ENCODE assay signal across 39 cellular contexts in the genomic region with DNA sequence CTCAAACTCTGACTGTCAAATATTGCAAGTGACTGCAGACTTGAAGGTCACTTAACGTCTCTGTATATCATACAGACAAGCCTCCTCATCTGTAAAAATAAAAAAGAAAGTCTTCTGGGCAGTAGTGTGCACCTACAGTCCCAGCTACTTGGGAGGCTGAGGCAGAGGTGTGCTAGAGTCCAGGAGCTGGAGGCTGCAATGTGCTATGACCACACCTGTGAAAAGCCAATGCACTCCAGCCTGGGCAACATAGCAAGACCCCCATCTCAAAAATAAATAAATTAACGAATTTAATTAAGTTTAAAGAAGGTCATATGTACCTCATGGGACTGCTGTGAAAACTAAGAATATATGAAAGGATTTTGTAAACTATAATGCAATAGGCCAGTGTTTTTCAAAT. TPM values are rescaled to one million over a fixed set of nuclear protein-coding genes. Genes with fewer than 3 reads are reported as not detected.
"Had no signal": no experiment of that assay in that cellular context is flagged by ENCODE, and none has a peak within 500 bp of the region (broad histone marks: within the 10 kb centered on the region; RNA-seq: fewer than 3 reads in every experiment).

No MANE protein-coding gene starts in this region.

- H3K4me1 Mint-ChIP-seq: activated B cell treated with CpG ODN at 0.5 μM for 24 hours; central memory CD8-positive, alpha-beta T cell had no signal

- H3K27ac Mint-ChIP-seq: activated B cell treated with CpG ODN at 0.5 μM for 24 hours; activated CD4-positive, alpha-beta memory T cell treated with anti-CD3 and anti-CD28 coated beads, Interleukin-2, amount 10 ng/mL, durations not matched to agents 7 days and 5 days; activated CD4-positive, alpha-beta T cell treated with anti-CD3 and anti-CD28 coated beads, Interleukin-2, amount 10 ng/mL, durations not matched to agents 7 days and 5 days; activated CD8-positive, alpha-beta memory T cell treated with anti-CD3 and anti-CD28 coated beads, Interleukin-2, amount 10 ng/mL, durations not matched to agents 7 days and 5 days; activated CD8-positive, alpha-beta T cell treated with anti-CD3 and anti-CD28 coated beads, Interleukin-2, amount 10 ng/mL, durations not matched to agents 7 days and 5 days; activated naive CD4-positive, alpha-beta T cell treated with anti-CD3 and anti-CD28 coated beads, Interleukin-2, amount 10 ng/mL, durations not matched to agents 7 days and 5 days; activated naive CD4-positive, alpha-beta T cell treated with anti-CD3 and anti-CD28 coated beads, Interleukin-2, amount 50 U/mL, for 24 hours; activated naive CD8-positive, alpha-beta T cell; activated naive CD8-positive, alpha-beta T cell treated with anti-CD3 and anti-CD28 coated beads, Interleukin-2, amount 10 ng/mL, durations not matched to agents 7 days and 5 days; activated naive CD8-positive, alpha-beta T cell treated with anti-CD3 and anti-CD28 coated beads, Interleukin-2, amount 50 U/mL, for 24 hours; activated T-cell treated with anti-CD3 and anti-CD28 coated beads, Interleukin-2, amount 50 U/mL, for 24 hours; activated T-helper 2 cell treated with anti-CD3 and anti-CD28 coated beads, Interferon-gamma antibody, Interleukin-2, Interleukin-4, amounts not matched to agents 10 μg/mL and 5 μg/mL and 100 μg/mL, durations not matched to agents 14 hours and 24 hours and 36 hours; brain; T-helper 1 cell treated with Interleukin-12 subunit alpha and Interleukin-12 subunit beta and Interleukin-4 antibody, amounts not matched to agents 30 μg/mL and 1 μg/mL, for 36 hours; T-helper 2 cell treated with Interferon-gamma antibody and Interleukin-4, amounts not matched to agents 5 μg/mL and 100 μg/mL, for 36 hours had no signal

- H3K27ac ChIP-seq: ascending aorta, cardiac muscle cell, WERI-Rb-1 had no signal

- H3K4me3 ChIP-seq: ascending aorta, cardiac muscle cell had no signal

- H3K4me3 Mint-ChIP-seq: activated B cell treated with CpG ODN at 0.5 μM for 24 hours; activated CD4-positive, alpha-beta memory T cell treated with anti-CD3 and anti-CD28 coated beads, Interleukin-2, amount 10 ng/mL, durations not matched to agents 7 days and 5 days; activated CD4-positive, alpha-beta T cell treated with anti-CD3 and anti-CD28 coated beads, Interleukin-2, amount 10 ng/mL, durations not matched to agents 7 days and 5 days; activated CD8-positive, alpha-beta memory T cell treated with anti-CD3 and anti-CD28 coated beads, Interleukin-2, amount 10 ng/mL, durations not matched to agents 7 days and 5 days; activated CD8-positive, alpha-beta T cell treated with anti-CD3 and anti-CD28 coated beads, Interleukin-2, amount 10 ng/mL, durations not matched to agents 7 days and 5 days; activated naive CD4-positive, alpha-beta T cell treated with anti-CD3 and anti-CD28 coated beads, Interleukin-2, amount 10 ng/mL, durations not matched to agents 7 days and 5 days; activated naive CD4-positive, alpha-beta T cell treated with anti-CD3 and anti-CD28 coated beads, Interleukin-2, amount 50 U/mL, for 24 hours; activated naive CD8-positive, alpha-beta T cell; activated naive CD8-positive, alpha-beta T cell treated with anti-CD3 and anti-CD28 coated beads, Interleukin-2, amount 10 ng/mL, durations not matched to agents 7 days and 5 days; activated naive CD8-positive, alpha-beta T cell treated with anti-CD3 and anti-CD28 coated beads, Interleukin-2, amount 50 U/mL, for 24 hours; activated T-cell treated with anti-CD3 and anti-CD28 coated beads, Interleukin-2, amount 50 U/mL, for 24 hours; brain; central memory CD8-positive, alpha-beta T cell; T-helper 1 cell treated with Interleukin-12 subunit alpha and Interleukin-12 subunit beta and Interleukin-4 antibody, amounts not matched to agents 30 μg/mL and 1 μg/mL, for 36 hours; T-helper 2 cell treated with Interferon-gamma antibody and Interleukin-4, amounts not matched to agents 5 μg/mL and 100 μg/mL, for 36 hours had no signal

- ATAC-seq: activated CD8-positive, alpha-beta memory T cell treated with anti-CD3 and anti-CD28 coated beads, Interleukin-2, amount 10 ng/mL, durations not matched to agents 7 days and 5 days; activated CD8-positive, alpha-beta T cell treated with anti-CD3 and anti-CD28 coated beads, Interleukin-2, amount 10 ng/mL, durations not matched to agents 7 days and 5 days; activated naive CD8-positive, alpha-beta T cell treated with anti-CD3 and anti-CD28 coated beads, Interleukin-2, amount 50 U/mL, for 24 hours had no signal

- DNase-seq: activated B cell treated with CpG ODN at 0.5 μM for 24 hours; activated CD4-positive, alpha-beta memory T cell treated with anti-CD3 and anti-CD28 coated beads, Interleukin-2, amount 10 ng/mL, durations not matched to agents 7 days and 5 days; activated CD4-positive, alpha-beta T cell treated with anti-CD3 and anti-CD28 coated beads for 4 hours; activated CD4-positive, alpha-beta T cell treated with anti-CD3 and anti-CD28 coated beads, Interleukin-2, amount 10 ng/mL, durations not matched to agents 7 days and 5 days; activated CD4-positive, alpha-beta T cell treated with anti-CD3 and anti-CD28 coated beads, Interleukin-2, amount 50 U/mL, for 48 hours; activated CD4-positive, CD25-positive, alpha-beta regulatory T cell treated with anti-CD3 and anti-CD28 coated beads, Interleukin-2, amount 50 U/mL, for 72 hours; activated CD8-positive, alpha-beta memory T cell treated with anti-CD3 and anti-CD28 coated beads for 24 hours; activated CD8-positive, alpha-beta memory T cell treated with anti-CD3 and anti-CD28 coated beads, Interleukin-2, amount 10 ng/mL, durations not matched to agents 7 days and 5 days; activated CD8-positive, alpha-beta memory T cell treated with anti-CD3 and anti-CD28 coated beads, Interleukin-2, amount 50 U/mL, for 48 hours; activated CD8-positive, alpha-beta T cell treated with anti-CD3 and anti-CD28 coated beads, Interleukin-2, amount 10 ng/mL, durations not matched to agents 7 days and 5 days; activated effector memory CD4-positive, alpha-beta T cell treated with Interleukin-2 at 50 U/mL for 16 hours; activated gamma-delta T cell; activated naive CD4-positive, alpha-beta T cell treated with anti-CD3 and anti-CD28 coated beads, Interleukin-2, amount 10 ng/mL, durations not matched to agents 7 days and 5 days; activated naive CD4-positive, alpha-beta T cell treated with Interleukin-2 at 50 U/mL for 16 hours; activated naive CD8-positive, alpha-beta T cell treated with anti-CD3 and anti-CD28 coated beads, Interleukin-2, amount 10 ng/mL, durations not matched to agents 7 days and 5 days; activated naive CD8-positive, alpha-beta T cell treated with anti-CD3 and anti-CD28 coated beads, Interleukin-2, amount 50 U/mL, for 24 hours; activated T-cell treated with anti-CD3 and anti-CD28 coated beads, Interleukin-2, amount 50 U/mL, for 24 hours; activated T-cell treated with anti-CD3 and anti-CD28 coated beads, Interleukin-2, amount 50 U/mL, for 48 hours; amygdala; anterior cingulate cortex; caudate nucleus; cerebellar nuclear complex; T-helper 1 cell; T-helper 2 cell; T-helper 9 cell; WERI-Rb-1 had no signal

- H3K9me3 ChIP-seq: ascending aorta had no signal

- FAIRE-seq: bronchial epithelial cell, TTC549 had no signal

- H3K9me3 Mint-ChIP-seq: activated B cell treated with CpG ODN at 0.5 μM for 24 hours; activated CD4-positive, alpha-beta memory T cell treated with anti-CD3 and anti-CD28 coated beads, Interleukin-2, amount 10 ng/mL, durations not matched to agents 7 days and 5 days; activated CD4-positive, alpha-beta T cell treated with anti-CD3 and anti-CD28 coated beads, Interleukin-2, amount 10 ng/mL, durations not matched to agents 7 days and 5 days; activated naive CD4-positive, alpha-beta T cell treated with anti-CD3 and anti-CD28 coated beads, Interleukin-2, amount 10 ng/mL, durations not matched to agents 7 days and 5 days; activated naive CD4-positive, alpha-beta T cell treated with anti-CD3 and anti-CD28 coated beads, Interleukin-2, amount 50 U/mL, for 24 hours; activated naive CD8-positive, alpha-beta T cell treated with anti-CD3 and anti-CD28 coated beads, Interleukin-2, amount 10 ng/mL, durations not matched to agents 7 days and 5 days; activated naive CD8-positive, alpha-beta T cell treated with anti-CD3 and anti-CD28 coated beads, Interleukin-2, amount 50 U/mL, for 24 hours; activated T-cell treated with anti-CD3 and anti-CD28 coated beads, Interleukin-2, amount 50 U/mL, for 24 hours; activated T-helper 2 cell treated with anti-CD3 and anti-CD28 coated beads, Interferon-gamma antibody, Interleukin-2, Interleukin-4, amounts not matched to agents 10 μg/mL and 5 μg/mL and 100 μg/mL, durations not matched to agents 14 hours and 24 hours and 36 hours; brain; central memory CD8-positive, alpha-beta T cell; T-helper 1 cell treated with Interleukin-12 subunit alpha and Interleukin-12 subunit beta and Interleukin-4 antibody, amounts not matched to agents 30 μg/mL and 1 μg/mL, for 36 hours; T-helper 2 cell treated with Interferon-gamma antibody and Interleukin-4, amounts not matched to agents 5 μg/mL and 100 μg/mL, for 36 hours had no signal

- H3K4me1 ChIP-seq: ascending aorta had no signal

- H3K27me3 Mint-ChIP-seq: activated B cell treated with CpG ODN at 0.5 μM for 24 hours; activated CD4-positive, alpha-beta memory T cell treated with anti-CD3 and anti-CD28 coated beads, Interleukin-2, amount 10 ng/mL, durations not matched to agents 7 days and 5 days; activated CD4-positive, alpha-beta T cell treated with anti-CD3 and anti-CD28 coated beads, Interleukin-2, amount 10 ng/mL, durations not matched to agents 7 days and 5 days; activated CD8-positive, alpha-beta memory T cell treated with anti-CD3 and anti-CD28 coated beads, Interleukin-2, amount 10 ng/mL, durations not matched to agents 7 days and 5 days; activated naive CD4-positive, alpha-beta T cell treated with anti-CD3 and anti-CD28 coated beads, Interleukin-2, amount 10 ng/mL, durations not matched to agents 7 days and 5 days; activated naive CD4-positive, alpha-beta T cell treated with anti-CD3 and anti-CD28 coated beads, Interleukin-2, amount 50 U/mL, for 24 hours; activated naive CD8-positive, alpha-beta T cell; activated naive CD8-positive, alpha-beta T cell treated with anti-CD3 and anti-CD28 coated beads, Interleukin-2, amount 10 ng/mL, durations not matched to agents 7 days and 5 days; activated naive CD8-positive, alpha-beta T cell treated with anti-CD3 and anti-CD28 coated beads, Interleukin-2, amount 50 U/mL, for 24 hours; activated T-cell treated with anti-CD3 and anti-CD28 coated beads, Interleukin-2, amount 50 U/mL, for 24 hours; brain; central memory CD8-positive, alpha-beta T cell had no signal

- H3K27me3 ChIP-seq: ascending aorta, cardiac muscle cell had no signal

RNA-seq across cellular contexts. Expression of a gene that starts 35.0 kb away (rescaled TPM):
- total RNA-seq: activated B cell treated with CpG ODN at 0.5 μM for 24 hours; activated CD4-positive, alpha-beta memory T cell treated with anti-CD3 and anti-CD28 coated beads, Interleukin-2, amount 10 ng/mL, durations not matched to agents 7 days and 5 days; activated CD4-positive, alpha-beta T cell treated with anti-CD3 and anti-CD28 coated beads, Interleukin-2, amount 10 ng/mL, durations not matched to agents 7 days and 5 days; activated CD8-positive, alpha-beta memory T cell treated with anti-CD3 and anti-CD28 coated beads, Interleukin-2, amount 10 ng/mL, durations not matched to agents 7 days and 5 days; activated CD8-positive, alpha-beta T cell treated with anti-CD3 and anti-CD28 coated beads, Interleukin-2, amount 10 ng/mL, durations not matched to agents 7 days and 5 days; activated naive CD8-positive, alpha-beta T cell treated with anti-CD3 and anti-CD28 coated beads, Interleukin-2, amount 10 ng/mL, durations not matched to agents 7 days and 5 days; activated T-helper 2 cell treated with anti-CD3 and anti-CD28 coated beads, Interferon-gamma antibody, Interleukin-2, Interleukin-4, amounts not matched to agents 10 μg/mL and 5 μg/mL and 100 μg/mL, durations not matched to agents 14 hours and 24 hours and 36 hours; ascending aorta; bronchial epithelial cell; cardiac muscle cell; chondrocyte had no signal
- polyA plus RNA-seq: adipose tissue, cardiac muscle cell had no signal
